ENCODE assay signal across 27 cellular contexts in genomic region chr15:47983533-47983932, GRCh38.
A peak's percentile ranks its signal among the peaks of the same experiment; 100 is the strongest.
DNase-seq lines count a peak whose midpoint lies in the region; ATAC-seq and TF ChIP-seq lines count a peak whose summit lies in the region.
"Had no signal": no experiment of that assay in that cellular context is flagged by ENCODE, and none has a peak within 500 bp of the region (broad histone marks: within the 10 kb centered on the region; RNA-seq: fewer than 3 reads in every experiment).

No MANE protein-coding gene starts in this region.

- H3K36me3 ChIP-seq in HEK293 (ENCODE audit: control insufficient read depth in 2 of 2, insufficient read depth in 1 of 2, low read length in 2 of 2) = no peaks in the 10 kb centered on the region
- no peaks in the 10 kb centered on the region for H3K36me3 ChIP-seq in neural progenitor cell
- H3K36me3 ChIP-seq: cardiac muscle cell, thoracic aorta had no signal

- H3K27ac ChIP-seq in HEK293 (ENCODE audit: extremely low read depth, low read depth, low read length) = no peak overlapping the region
- no peak overlapping the region for H3K27ac ChIP-seq in neural progenitor cell
- H3K27ac ChIP-seq: cardiac muscle cell, PC-9, thoracic aorta had no signal

- POLR2A ChIA-PET in HEK293 (lab: Yijun Ruan, JAX) = no interaction called here

- H3K4me3 ChIP-seq in HEK293 (ENCODE audit: low read depth, low read length) (no peak overlapping the region), neural progenitor cell (no peak overlapping the region)
- H3K4me3 ChIP-seq: cardiac muscle cell, PC-9, thoracic aorta had no signal

- H2AFZ ChIP-seq in neural progenitor cell (replicated peaks) = no peak overlapping the region
- H2AFZ ChIP-seq: PC-9 had no signal

- TF ChIP-seq CTCF in HEK293 (tag by site-specific recombination; IDR thresholded peaks at IDR 0.05) = no peak
- peak; percentile 56 for TF ChIP-seq CTCF in chondrocyte (IDR thresholded peaks at IDR 0.05)
- peak; percentile 31 for TF ChIP-seq CTCF in neural progenitor cell (IDR thresholded peaks at IDR 0.05)

- peak; percentile 36 to 78 for DNase-seq in NCI-H524 (lab: John Stamatoyannopoulos, UW)
- no peak for DNase-seq in chondrocyte (ENCODE audit: low spot score)
- DNase-seq in neural progenitor cell (ENCODE audit: low spot score) = peak; percentile 9
- DNase-seq in activated naive CD8-positive, alpha-beta T cell treated with anti-CD3 and anti-CD28 coated beads, Interleukin-2, amount 50 U/mL, for 24 hours = no peak
- DNase-seq: activated B cell treated with CpG ODN at 0.5 μM for 24 hours; anterior cingulate cortex; CD4-positive, alpha-beta T cell; DMS53; H7; head of caudate nucleus; NCI-H146; NCI-H2171; NCI-H774; PC-9; SHP77 treated with DMSO at 0.1 percent for 48 hours; stimulated activated naive CD8-positive, alpha-beta T cell treated with anti-CD3 and anti-CD28 coated beads, Interleukin-15, Interleukin-2, amounts not matched to agents 100 U/mL and 50 U/mL, for 24 hours; SW 1271 had no signal

- no peak overlapping the region for H3K4me2 ChIP-seq in neural progenitor cell
- H3K4me2 ChIP-seq: PC-9 had no signal

- no peak overlapping the region for H3K9ac ChIP-seq in neural progenitor cell

- H3K4me1 Mint-ChIP-seq in chondrocyte (ENCODE audit: low read depth) (no peaks in the 10 kb centered on the region), neural progenitor cell (peaks cover 16% of the 10 kb centered on the region)
- no peaks in the 10 kb centered on the region for H3K4me1 Mint-ChIP-seq in activated naive CD8-positive, alpha-beta T cell treated with anti-CD3 and anti-CD28 coated beads, Interleukin-2, amount 50 U/mL, for 24 hours
- H3K4me1 Mint-ChIP-seq: activated B cell treated with CpG ODN at 0.5 μM for 24 hours; activated naive CD4-positive, alpha-beta T cell treated with anti-CD3 and anti-CD28 coated beads, Interleukin-2, amount 50 U/mL, for 24 hours had no signal

- H3K36me3 Mint-ChIP-seq in chondrocyte (ENCODE audit: low read depth) (no peaks in the 10 kb centered on the region), neural progenitor cell (no peaks in the 10 kb centered on the region)
- no peaks in the 10 kb centered on the region for H3K36me3 Mint-ChIP-seq in activated naive CD8-positive, alpha-beta T cell treated with anti-CD3 and anti-CD28 coated beads, Interleukin-2, amount 50 U/mL, for 24 hours (ENCODE audit: low read depth)
- H3K36me3 Mint-ChIP-seq: activated naive CD4-positive, alpha-beta T cell treated with anti-CD3 and anti-CD28 coated beads, Interleukin-2, amount 50 U/mL, for 24 hours; IgD-negative memory B cell had no signal

- no peaks in the 10 kb centered on the region for H3K79me2 ChIP-seq in neural progenitor cell (ENCODE audit: low read depth)

- H3K27me3 Mint-ChIP-seq in chondrocyte (ENCODE audit: low read depth) (peaks cover 11% of the 10 kb centered on the region), neural progenitor cell (ENCODE audit: insufficient read depth, low read depth) (no peaks in the 10 kb centered on the region)
- peaks cover 6% of the 10 kb centered on the region for H3K27me3 Mint-ChIP-seq in activated naive CD8-positive, alpha-beta T cell treated with anti-CD3 and anti-CD28 coated beads, Interleukin-2, amount 50 U/mL, for 24 hours
- H3K27me3 Mint-ChIP-seq: activated naive CD4-positive, alpha-beta T cell treated with anti-CD3 and anti-CD28 coated beads, Interleukin-2, amount 50 U/mL, for 24 hours; IgD-negative memory B cell had no signal

- H3K9me3 Mint-ChIP-seq in chondrocyte (ENCODE audit: low read depth) (peaks cover under 1% of the 10 kb centered on the region), neural progenitor cell (peaks cover 5% of the 10 kb centered on the region)
- H3K9me3 Mint-ChIP-seq in activated naive CD8-positive, alpha-beta T cell treated with anti-CD3 and anti-CD28 coated beads, Interleukin-2, amount 50 U/mL, for 24 hours = peaks cover 4% of the 10 kb centered on the region
- H3K9me3 Mint-ChIP-seq: activated B cell treated with CpG ODN at 0.5 μM for 24 hours; activated T-helper 1 cell treated with anti-CD3 and anti-CD28 coated beads, Interleukin-12 subunit alpha, Interleukin-12 subunit beta, Interleukin-2, Interleukin-4 antibody, amounts not matched to agents 30 ng/mL and 10 ng/mL and 1 ng/mL, durations not matched to agents 14 hours and 24 hours and 36 hours; neural crest cell had no signal

- H3K4me3 Mint-ChIP-seq in chondrocyte (ENCODE audit: unreplicated experiment) = no peak overlapping the region
- H3K4me3 Mint-ChIP-seq in neural progenitor cell = no peak overlapping the region
- H3K4me3 Mint-ChIP-seq in activated naive CD8-positive, alpha-beta T cell treated with anti-CD3 and anti-CD28 coated beads, Interleukin-2, amount 50 U/mL, for 24 hours = no peak overlapping the region
- H3K4me3 Mint-ChIP-seq: activated B cell treated with CpG ODN at 0.5 μM for 24 hours; activated naive CD4-positive, alpha-beta T cell treated with anti-CD3 and anti-CD28 coated beads, Interleukin-2, amount 50 U/mL, for 24 hours; activated T-helper 1 cell treated with anti-CD3 and anti-CD28 coated beads, Interleukin-12 subunit alpha, Interleukin-12 subunit beta, Interleukin-2, Interleukin-4 antibody, amounts not matched to agents 30 ng/mL and 10 ng/mL and 1 ng/mL, durations not matched to agents 14 hours and 24 hours and 36 hours; CD4-positive, alpha-beta T cell; IgD-negative memory B cell; neural crest cell had no signal

- H3K27ac Mint-ChIP-seq in chondrocyte (ENCODE audit: unreplicated experiment) (no peak overlapping the region), neural progenitor cell (no peak overlapping the region)
- H3K27ac Mint-ChIP-seq in activated naive CD8-positive, alpha-beta T cell treated with anti-CD3 and anti-CD28 coated beads, Interleukin-2, amount 50 U/mL, for 24 hours = no peak overlapping the region
- H3K27ac Mint-ChIP-seq: activated B cell treated with CpG ODN at 0.5 μM for 24 hours; activated naive CD4-positive, alpha-beta T cell treated with anti-CD3 and anti-CD28 coated beads, Interleukin-2, amount 50 U/mL, for 24 hours; activated T-helper 1 cell treated with anti-CD3 and anti-CD28 coated beads, Interleukin-12 subunit alpha, Interleukin-12 subunit beta, Interleukin-2, Interleukin-4 antibody, amounts not matched to agents 30 ng/mL and 10 ng/mL and 1 ng/mL, durations not matched to agents 14 hours and 24 hours and 36 hours; CD4-positive, alpha-beta T cell; IgD-negative memory B cell had no signal

- CTCF ChIA-PET in HEK293 (lab: Yijun Ruan, JAX) = interaction anchor here (0.6 to 1.7 kb wide), 6 partner anchors 14 to 787 kb away, joined by 3 to 8 read pairs (median 4); partner anchors contain the start of gene SEMA6D

- no peak for ATAC-seq in activated naive CD8-positive, alpha-beta T cell treated with anti-CD3 and anti-CD28 coated beads, Interleukin-2, amount 50 U/mL, for 24 hours
- ATAC-seq in SK-N-SH treated with all-trans-retinoic acid at 6 μM for 48 hours = no peak
- no peak for ATAC-seq in HG03139 (IDR thresholded peaks at IDR 0.05; ENCODE audit: unreplicated experiment)
- ATAC-seq: sciatic nerve; stimulated activated naive CD8-positive, alpha-beta T cell treated with anti-CD3 and anti-CD28 coated beads, Interleukin-15, Interleukin-2, amounts not matched to agents 100 U/mL and 50 U/mL, for 24 hours had no signal

- H3F3A ChIP-seq in neural progenitor cell (ENCODE audit: low read depth) = peaks cover 10% of the 10 kb centered on the region

- H3K27me3 ChIP-seq in neural progenitor cell = no peaks in the 10 kb centered on the region
- H3K27me3 ChIP-seq: cardiac muscle cell had no signal

- H3K4me1 ChIP-seq in HEK293 (ENCODE audit: control insufficient read depth, insufficient read depth, low read length) (no peaks in the 10 kb centered on the region), neural progenitor cell (peaks cover 16% of the 10 kb centered on the region)

- H4K20me1 ChIP-seq in neural progenitor cell (ENCODE audit: low read depth) = no peaks in the 10 kb centered on the region

- H3K9me3 ChIP-seq in HEK293 (ENCODE audit: control insufficient read depth, insufficient read depth, low read depth, low read length) (no peaks in the 10 kb centered on the region), neural progenitor cell (ENCODE audit: low read depth) (no peaks in the 10 kb centered on the region)
- H3K9me3 ChIP-seq: thoracic aorta had no signal

TF ChIP-seq in HEK293, 187 proteins besides CTCF, POLR2A, EP300 and RAD21 (continues in another document):
- peak; percentile 33; the same call in 1 of the 2 replicates for TF ChIP-seq SCRT2 (tag by site-specific recombination; IDR thresholded peaks at IDR 0.05)
- TF ChIP-seq ZNF654 (tag by site-specific recombination; IDR thresholded peaks at IDR 0.05; ENCODE audit: low read depth) = peak; percentile 68

TF ChIP-seq in SK-N-SH treated with all-trans-retinoic acid at 6 μM for 48 hours, 23 proteins besides CTCF, POLR2A, EP300 and RAD21 (continues in another document):
- no peak for TF ChIP-seq ZNF565 (CRISPR knock-in tag; conservative IDR thresholded peaks at IDR 0.05; ENCODE audit: low read depth)
- no peak for TF ChIP-seq OSR1 (CRISPR knock-in tag; IDR thresholded peaks at IDR 0.05)
- no peak for TF ChIP-seq CSDC2 (CRISPR knock-in tag; IDR thresholded peaks at IDR 0.05)
- no peak for TF ChIP-seq RARB (CRISPR knock-in tag; IDR thresholded peaks at IDR 0.05)
- TF ChIP-seq, protein P1, sequence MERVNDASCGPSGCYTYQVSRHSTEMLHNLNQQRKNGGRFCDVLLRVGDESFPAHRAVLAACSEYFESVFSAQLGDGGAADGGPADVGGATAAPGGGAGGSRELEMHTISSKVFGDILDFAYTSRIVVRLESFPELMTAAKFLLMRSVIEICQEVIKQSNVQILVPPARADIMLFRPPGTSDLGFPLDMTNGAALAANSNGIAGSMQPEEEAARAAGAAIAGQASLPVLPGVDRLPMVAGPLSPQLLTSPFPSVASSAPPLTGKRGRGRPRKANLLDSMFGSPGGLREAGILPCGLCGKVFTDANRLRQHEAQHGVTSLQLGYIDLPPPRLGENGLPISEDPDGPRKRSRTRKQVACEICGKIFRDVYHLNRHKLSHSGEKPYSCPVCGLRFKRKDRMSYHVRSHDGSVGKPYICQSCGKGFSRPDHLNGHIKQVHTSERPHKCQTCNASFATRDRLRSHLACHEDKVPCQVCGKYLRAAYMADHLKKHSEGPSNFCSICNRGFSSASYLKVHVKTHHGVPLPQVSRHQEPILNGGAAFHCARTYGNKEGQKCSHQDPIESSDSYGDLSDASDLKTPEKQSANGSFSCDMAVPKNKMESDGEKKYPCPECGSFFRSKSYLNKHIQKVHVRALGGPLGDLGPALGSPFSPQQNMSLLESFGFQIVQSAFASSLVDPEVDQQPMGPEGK (CRISPR knock-in tag; IDR thresholded peaks at IDR 0.05; ENCODE audit: borderline replicate concordance) = no peak
- no peak for TF ChIP-seq ISL1 (CRISPR knock-in tag; IDR thresholded peaks at IDR 0.05)
- TF ChIP-seq PPARA (CRISPR knock-in tag; IDR thresholded peaks at IDR 0.05; ENCODE audit: borderline replicate concordance) = no peak
- no peak for TF ChIP-seq ZNF70 (CRISPR knock-in tag; IDR thresholded peaks at IDR 0.05)
- TF ChIP-seq ZNF8 (CRISPR knock-in tag; IDR thresholded peaks at IDR 0.05) = no peak
- no peak for TF ChIP-seq TOX (CRISPR knock-in tag; IDR thresholded peaks at IDR 0.05; ENCODE audit: borderline replicate concordance)
- TF ChIP-seq GLIS3 (CRISPR knock-in tag; IDR thresholded peaks at IDR 0.05) = no peak
- TF ChIP-seq SNAI2 (CRISPR knock-in tag; IDR thresholded peaks at IDR 0.05) = no peak
- TF ChIP-seq TCF4 (CRISPR knock-in tag; IDR thresholded peaks at IDR 0.05; ENCODE audit: borderline replicate concordance) = no peak

Comparison
In these comparisons a context has a peak if more than half of its experiments do, and no peak if none do; other contexts are left out.
1. DNase-seq: peak in NCI-H524 (2 of 2) and neural progenitor cell (single experiment); none in chondrocyte (single experiment) and activated naive CD8-positive, alpha-beta T cell treated with anti-CD3 and anti-CD28 coated beads, Interleukin-2, amount 50 U/mL, for 24 hours (single experiment).